8 cellular contexts compared by ENCODE assay signal in genomic region chr22:49827853-49828598, GRCh38. TPM values are rescaled to one million over a fixed set of nuclear protein-coding genes. Genes with fewer than 3 reads are reported as not detected.
DNase-seq lines count a peak whose midpoint lies in the region; ATAC-seq and TF ChIP-seq lines count a peak whose summit lies in the region.

BRD1 (minus strand) TSS chr22:49827873; CDS start chr22:49824317, 3,556 bp downstream.

- DNase-seq in GM03348 (ENCODE audit: low spot score) (peak; percentile 92), HT1080 (ENCODE audit: low read depth) (no peak), astrocyte of the spinal cord (ENCODE audit: low read depth, low spot score) (peak; percentile 51), hepatic stellate cell (ENCODE audit: low spot score) (peak; percentile 65), putamen (ENCODE audit: low spot score) (peak; percentile 56), KG1 (lab: John Stamatoyannopoulos, UW) (no peak)

- in situ Hi-C loops in astrocyte of the spinal cord (cut with HindIII; ENCODE audit: low sequenced_read_pairs): no loop called here

- no peak for TF ChIP-seq CTCF in astrocyte of the spinal cord (IDR thresholded peaks at IDR 0.05; ENCODE audit: low read depth, low read length)

- H3K4me3 Mint-ChIP-seq in T-helper 1 cell treated with Interleukin-12 subunit alpha and Interleukin-12 subunit beta and Interleukin-4 antibody, amounts not matched to agents 30 μg/mL and 1 μg/mL, for 36 hours: peak within 1 kb of the TSS; percentile 91

- H3K9me3 Mint-ChIP-seq in T-helper 1 cell treated with Interleukin-12 subunit alpha and Interleukin-12 subunit beta and Interleukin-4 antibody, amounts not matched to agents 30 μg/mL and 1 μg/mL, for 36 hours: no peaks in the 10 kb centered on the region

- H3K27me3 Mint-ChIP-seq in T-helper 1 cell treated with Interleukin-12 subunit alpha and Interleukin-12 subunit beta and Interleukin-4 antibody, amounts not matched to agents 30 μg/mL and 1 μg/mL, for 36 hours (ENCODE audit: low read depth): peaks cover 8% of the 10 kb centered on the region

- peaks cover 25% of the 10 kb centered on the region for H3K36me3 Mint-ChIP-seq in T-helper 1 cell treated with Interleukin-12 subunit alpha and Interleukin-12 subunit beta and Interleukin-4 antibody, amounts not matched to agents 30 μg/mL and 1 μg/mL, for 36 hours (ENCODE audit: low read depth)

- peaks cover 37% of the 10 kb centered on the region for H3K4me1 Mint-ChIP-seq in T-helper 1 cell treated with Interleukin-12 subunit alpha and Interleukin-12 subunit beta and Interleukin-4 antibody, amounts not matched to agents 30 μg/mL and 1 μg/mL, for 36 hours (ENCODE audit: low read depth)

- peak within 1 kb of the TSS; percentile 72 for H3K4me3 ChIP-seq in astrocyte of the spinal cord (ENCODE audit: low read depth, low read length)

- H3K27ac Mint-ChIP-seq in T-helper 1 cell treated with Interleukin-12 subunit alpha and Interleukin-12 subunit beta and Interleukin-4 antibody, amounts not matched to agents 30 μg/mL and 1 μg/mL, for 36 hours: peak within 1 kb of the TSS; percentile 89

- ATAC-seq in GM19455 (IDR thresholded peaks at IDR 0.05; ENCODE audit: unreplicated experiment): no peak

RNA-seq across cellular contexts. Expression of gene BRD1, which starts in this region (rescaled TPM):
- total RNA-seq in HT1080 (2014; rRNA removed; shearing (Covaris generic)): 11.6 and 14.4 TPM in 2 replicates
- 11.7 and 13.1 TPM in 2 replicates for polyA plus RNA-seq in HT1080 (2015; cell fraction: cytosol; rRNA removed)
- polyA plus RNA-seq in HT1080 (2015; cell fraction: nucleus; rRNA removed): 24.7 and 28.7 TPM in 2 replicates

Comparison
In these comparisons a context has a peak if more than half of its experiments do, and no peak if none do; other contexts are left out.
1. DNase-seq: peak in GM03348 (single experiment), astrocyte of the spinal cord (single experiment), hepatic stellate cell (single experiment) and putamen (single experiment); none in HT1080 (single experiment) and KG1 (single experiment).